In genomic region chr9:111959468-111959941, GRCh38 we compare ENCODE assay signal across 9 cellular contexts.
DNase-seq lines count a peak whose midpoint lies in the region; ATAC-seq and TF ChIP-seq lines count a peak whose summit lies in the region.
"Had no signal": no experiment of that assay in that cellular context is flagged by ENCODE, and none has a peak within 500 bp of the region (broad histone marks: within the 10 kb centered on the region; RNA-seq: fewer than 3 reads in every experiment).

No MANE protein-coding gene starts in this region.

- H3K36me3 Mint-ChIP-seq in mesothelial cell of epicardium = no peaks in the 10 kb centered on the region

- TF ChIP-seq CTCF in left ventricle myocardium inferior (IDR thresholded peaks at IDR 0.05; ENCODE audit: borderline replicate concordance) (no peak), spleen (IDR thresholded peaks at IDR 0.05 in 8 of 11, conservative IDR thresholded peaks at IDR 0.05 in 3 of 11) (no peak), mesothelial cell of epicardium (IDR thresholded peaks at IDR 0.05; ENCODE audit: unreplicated experiment) (no peak)

- DNase-seq in Right ventricle myocardium superior = peak; percentile 37
- no peak for DNase-seq in left ventricle myocardium inferior
- peak; percentile 85 for DNase-seq in amniotic epithelial cell (ENCODE audit: low read depth)
- peak; percentile 97 for DNase-seq in kidney glomerular epithelial cell (lab: John Stamatoyannopoulos, UW)
- no peak for DNase-seq in spleen
- no peak for DNase-seq in NCI-H2081 treated with DMSO at 0.1 percent for 48 hours (lab: John Stamatoyannopoulos, UW)
- DNase-seq in NCI-H1930 (lab: John Stamatoyannopoulos, UW) = no peak
- DNase-seq in mesothelial cell of epicardium (ENCODE audit: low spot score in 2 of 2, unreplicated experiment in 2 of 2) = no peak
- DNase-seq: caudate nucleus had no signal

- peaks cover 8% of the 10 kb centered on the region for H3K27me3 Mint-ChIP-seq in mesothelial cell of epicardium (ENCODE audit: low read depth)

- ATAC-seq in Right ventricle myocardium superior (ENCODE audit: poor library complexity) = peak; percentile 67

- no peak overlapping the region for H3K27ac Mint-ChIP-seq in mesothelial cell of epicardium

- peaks cover 12% of the 10 kb centered on the region for H3K4me1 Mint-ChIP-seq in mesothelial cell of epicardium

- H3K36me3 ChIP-seq in left ventricle myocardium inferior (no peaks in the 10 kb centered on the region), spleen (no peaks in the 10 kb centered on the region)

- peaks cover 6% of the 10 kb centered on the region for H3K9me3 Mint-ChIP-seq in mesothelial cell of epicardium

- intact Hi-C loops in Right ventricle myocardium superior (cut with DNase I) (no loop called here), left ventricle myocardium inferior (cut with micrococcal nuclease) (no loop called here), spleen (cut with DNase I; ENCODE audit: low total_unique reads) (no loop called here)

- H3K27me3 ChIP-seq in left ventricle myocardium inferior (ENCODE audit: low read depth) (no peaks in the 10 kb centered on the region), spleen (replicated peaks in 1 of 7) (no peaks in the 10 kb centered on the region)

- 79 to 94% (median 92%) methylated on average over 2 of the region's 2 CpGs for WGBS in spleen, 5 donors

- H3K4me3 Mint-ChIP-seq in mesothelial cell of epicardium = no peak overlapping the region

- TF ChIP-seq POLR2A in spleen (IDR thresholded peaks at IDR 0.05) = no peak

- H3K27ac ChIP-seq in left ventricle myocardium inferior (replicated peaks) (no peak overlapping the region), spleen (peak overlapping the region in 2 of 8 donors; percentile 30 to 63)

- H3K4me1 ChIP-seq in left ventricle myocardium inferior (peaks cover 22% of the 10 kb centered on the region), spleen (peaks cover 8 to 39% (median 16%) of the 10 kb centered on the region in 6 donors)

- no peaks in the 10 kb centered on the region for H3K9me3 ChIP-seq in left ventricle myocardium inferior (replicated peaks)
- H3K9me3 ChIP-seq in spleen = no peaks in the 10 kb centered on the region

- no peak overlapping the region for H3K4me3 ChIP-seq in left ventricle myocardium inferior
- H3K4me3 ChIP-seq in spleen = no peak overlapping the region

Comparison
In these comparisons a context has a peak if more than half of its experiments do, and no peak if none do; other contexts are left out.
1. DNase-seq: peak in Right ventricle myocardium superior (single experiment), amniotic epithelial cell (single experiment) and kidney glomerular epithelial cell (single experiment); none in left ventricle myocardium inferior (single experiment), spleen (single experiment), NCI-H2081 treated with DMSO at 0.1 percent for 48 hours (single experiment), NCI-H1930 (0 of 2) and mesothelial cell of epicardium (0 of 2).